In the genomic region with DNA sequence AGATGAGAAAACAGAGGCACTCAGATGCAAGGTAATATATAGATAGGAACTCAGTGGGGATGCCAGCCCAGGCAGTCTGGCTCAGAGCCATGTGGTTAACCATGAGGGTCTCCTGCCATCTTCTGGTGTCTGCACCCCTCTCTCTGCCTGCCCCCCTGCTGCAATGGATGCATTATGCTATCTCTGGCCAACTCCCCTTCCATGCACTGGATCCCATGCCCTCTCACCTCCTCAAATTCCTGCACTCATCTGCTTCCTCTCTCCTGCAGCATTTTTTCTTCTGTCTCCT, we compare ENCODE assay signal across 19 cellular contexts.
"Had no signal": no experiment of that assay in that cellular context is flagged by ENCODE, and none has a peak within 500 bp of the region (broad histone marks: within the 10 kb centered on the region; RNA-seq: fewer than 3 reads in every experiment).

No MANE protein-coding gene starts in this region.

- ATAC-seq: right lobe of liver; stimulated activated memory B cell treated with anti-CD40 and anti-IgM and Interleukin-4, amounts not matched to agents 10 μg/mL and 1 μg/mL and 100 μg/mL, for 72 hours had no signal

- H3K27me3 ChIP-seq: hepatocyte, ovary, right atrium auricular region, right lobe of liver, suprapubic skin, tibial artery, upper lobe of right lung had no signal

- H3K9me3 ChIP-seq: mucosa of descending colon, ovary, right atrium auricular region, right lobe of liver, suprapubic skin, thoracic aorta, tibial artery, upper lobe of right lung had no signal

- H3K36me3 Mint-ChIP-seq: natural killer cell treated with Interleukin-12 subunit alpha and Interleukin-12 subunit beta and Interleukin-15 and Interleukin-18, amount 100 ng/mL, for 72 hours had no signal

- H3K27me3 Mint-ChIP-seq: progenitor cell of endocrine pancreas; stimulated activated memory B cell treated with anti-CD40 and anti-IgM and Interleukin-4, amounts not matched to agents 10 μg/mL and 1 μg/mL and 100 μg/mL, for 72 hours had no signal

- H3K9me3 Mint-ChIP-seq: natural killer cell treated with Interleukin-12 subunit alpha and Interleukin-12 subunit beta and Interleukin-15 and Interleukin-18, amount 100 ng/mL, for 72 hours; stimulated activated memory B cell treated with anti-CD40 and anti-IgM and Interleukin-4, amounts not matched to agents 10 μg/mL and 1 μg/mL and 100 μg/mL, for 72 hours had no signal

- H3K4me3 Mint-ChIP-seq: naive thymus-derived CD4-positive, alpha-beta T cell; natural killer cell treated with Interleukin-12 subunit alpha and Interleukin-12 subunit beta and Interleukin-15 and Interleukin-18, amount 100 ng/mL, for 72 hours; stimulated activated memory B cell treated with anti-CD40 and anti-IgM and Interleukin-4, amounts not matched to agents 10 μg/mL and 1 μg/mL and 100 μg/mL, for 72 hours had no signal

- H3K36me3 ChIP-seq: ovary, right atrium auricular region, right lobe of liver, suprapubic skin, thoracic aorta, upper lobe of right lung had no signal

- DNase-seq: islet precursor cell; left ventricle myocardium inferior; midbrain; ovary; right lobe of liver; stimulated activated naive CD4-positive, alpha-beta T cell treated with Interleukin-2 at 50 U/mL for 16 hours; tibial artery; upper lobe of right lung had no signal

- H3K27ac ChIP-seq: hepatocyte, left ventricle myocardium inferior, ovary, right atrium auricular region, right lobe of liver, suprapubic skin, thoracic aorta, tibial artery, upper lobe of right lung had no signal

- H3K27ac Mint-ChIP-seq: naive thymus-derived CD4-positive, alpha-beta T cell; natural killer cell treated with Interleukin-12 subunit alpha and Interleukin-12 subunit beta and Interleukin-15 and Interleukin-18, amount 100 ng/mL, for 72 hours; progenitor cell of endocrine pancreas; stimulated activated memory B cell treated with anti-CD40 and anti-IgM and Interleukin-4, amounts not matched to agents 10 μg/mL and 1 μg/mL and 100 μg/mL, for 72 hours had no signal

- H3K4me3 ChIP-seq: hepatocyte, left ventricle myocardium inferior, lung, mucosa of descending colon, ovary, right atrium auricular region, right lobe of liver, smooth muscle cell, suprapubic skin, thoracic aorta, tibial artery, upper lobe of right lung had no signal

- H3K4me1 ChIP-seq: right lobe of liver, suprapubic skin, tibial artery, upper lobe of right lung had no signal
